In genomic region chr12:120903818-120904773, GRCh38 we compare ENCODE assay signal across 8 cellular contexts. TPM values are rescaled to one million over a fixed set of nuclear protein-coding genes. Genes with fewer than 3 reads are reported as not detected.
DNase-seq lines count a peak whose midpoint lies in the region; ATAC-seq and TF ChIP-seq lines count a peak whose summit lies in the region.

Gene SPPL3, minus strand, starts transcription at chr12:120904358. Its CDS starts 491 bp downstream, at chr12:120903867.

- peaks cover 0 to 16% (median 0%) of the 10 kb centered on the region in 6 donors for H3K36me3 ChIP-seq in spleen

- peaks cover 22 to 52% (median 42%) of the 10 kb centered on the region in 6 donors for H3K4me1 ChIP-seq in spleen

- intact Hi-C loops in spleen (cut with DNase I; ENCODE audit: low total_unique reads), result no loop called here

- TF ChIP-seq POLR2A in spleen (IDR thresholded peaks at IDR 0.05), result peak in 2 of 3 donors; percentile 41 to 52

- DNase-seq in AG08396 (ENCODE audit: low spot score), result peak; percentile 96
- peak; percentile 77 for DNase-seq in NCI-H226
- peak; percentile 86 for DNase-seq in activated CD4-positive, CD25-positive, alpha-beta regulatory T cell treated with anti-CD3 and anti-CD28 coated beads, Interleukin-2, amount 50 U/mL, for 16 hours (ENCODE audit: low read depth, low spot score)
- peak in 60 of 61 donors; percentile 34 to 96 (median 86) for DNase-seq in caudate nucleus (lab: John Stamatoyannopoulos, UW)
- peak; percentile 85 for DNase-seq in iris pigment epithelial cell (ENCODE audit: low read depth)
- DNase-seq in spleen, result peak; percentile 98

- peak; percentile 77 for ATAC-seq in GM19023 (IDR thresholded peaks at IDR 0.05; ENCODE audit: unreplicated experiment)
- ATAC-seq in HG03196 (IDR thresholded peaks at IDR 0.05; ENCODE audit: unreplicated experiment), result peak; percentile 67

- peak within 1 kb of the TSS; percentile 82 to 98 (median 92) for H3K4me3 ChIP-seq in spleen

- H3K9me3 ChIP-seq in spleen, result no peaks in the 10 kb centered on the region

- WGBS in spleen, 5 donors, result 1% methylated on average over 23 to 119 of the region's 119 CpGs

- peak in 1 of 11 experiments; percentile 27 for TF ChIP-seq CTCF in spleen (IDR thresholded peaks at IDR 0.05 in 8 of 11, conservative IDR thresholded peaks at IDR 0.05 in 3 of 11)

- peak within 1 kb of the TSS; percentile 96 for H3K27ac ChIP-seq in caudate nucleus (ENCODE audit: low read depth, low read length)
- peak within 1 kb of the TSS; percentile 81 to 97 (median 95) for H3K27ac ChIP-seq in spleen

- H3K27me3 ChIP-seq in spleen (replicated peaks in 1 of 7), result no peaks in the 10 kb centered on the region

RNA-seq across cellular contexts. Expression of gene SPPL3, which starts in this region (rescaled TPM):
- total RNA-seq in spleen, result 10 to 100 TPM; 41.0 to 76.9 (median 47.6) TPM
- 10 to 100 TPM in 2 of 3 donors, 1 to 10 TPM in 1; 9.0 to 13.6 (median 10.7) TPM for polyA plus RNA-seq in spleen

Comparison
In these comparisons a context has a peak if more than half of its experiments do, and no peak if none do; other contexts are left out.
1. Peak in every context shown above with its lines: DNase-seq, ATAC-seq, H3K4me3 ChIP-seq and H3K27ac ChIP-seq.